Comparison of ENCODE assay signal across 12 cellular contexts in the genomic region with DNA sequence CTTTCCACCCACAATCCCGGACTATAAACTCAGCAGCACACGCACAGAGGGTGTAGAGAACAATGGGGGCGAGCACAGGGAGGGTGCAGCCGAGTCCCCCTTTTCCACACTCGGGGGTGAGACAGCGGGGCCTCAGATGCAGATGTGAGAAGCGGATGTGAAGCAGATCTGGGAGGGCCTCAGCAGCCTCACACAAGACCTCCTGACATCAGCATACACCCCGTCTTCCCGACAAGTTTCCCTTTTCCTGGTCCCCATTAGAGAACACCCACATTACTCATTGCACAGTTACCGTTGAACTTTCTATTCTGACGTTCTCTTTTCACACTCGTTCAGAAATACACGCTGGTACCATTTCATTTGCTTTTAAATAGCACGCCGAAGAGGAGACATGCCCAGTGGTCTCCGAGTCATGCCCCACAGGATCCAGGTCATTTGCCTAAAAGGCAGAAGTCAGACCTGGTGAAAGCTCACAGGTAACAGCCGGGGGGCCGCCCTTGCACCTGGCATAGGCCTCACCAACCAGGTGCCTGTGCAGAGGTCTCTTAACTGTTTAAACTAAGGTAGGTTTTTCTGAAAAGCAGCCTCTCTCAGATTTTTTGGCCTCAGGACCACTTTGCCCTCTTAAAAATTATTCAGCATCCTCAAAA.
DNase-seq lines count a peak whose midpoint lies in the region; ATAC-seq, FAIRE-seq and TF ChIP-seq lines count a peak whose summit lies in the region.
"Had no signal": no experiment of that assay in that cellular context is flagged by ENCODE, and none has a peak within 500 bp of the region (broad histone marks: within the 10 kb centered on the region; RNA-seq: fewer than 3 reads in every experiment).

No MANE protein-coding gene starts in this region.

- H3K27ac ChIP-seq in transverse colon, result no peak overlapping the region
- H3K27ac ChIP-seq: brain microvascular endothelial cell had no signal

- no peak for ATAC-seq in natural killer cell treated with Interleukin-12 subunit alpha and Interleukin-12 subunit beta and Interleukin-15 and Interleukin-18, amount 100 ng/mL, for 72 hours
- no peak for ATAC-seq in natural killer cell
- peak; percentile 40 for ATAC-seq in HG02798 (IDR thresholded peaks at IDR 0.05; ENCODE audit: poor library complexity, unreplicated experiment)
- no peak for ATAC-seq in activated CD8-positive, alpha-beta memory T cell treated with anti-CD3 and anti-CD28 coated beads, Interleukin-2, amount 10 ng/mL, durations not matched to agents 7 days and 5 days
- ATAC-seq: esophagus mucosa had no signal

- TF ChIP-seq POLR2A in transverse colon (IDR thresholded peaks at IDR 0.05), result no peak

- H3K4me3 ChIP-seq in transverse colon, result no peak overlapping the region

- H3K9me3 ChIP-seq in transverse colon, result no peaks in the 10 kb centered on the region

- in situ Hi-C loops in transverse colon (cut with MboI; ENCODE audit: low pct_ligation_motif_present in 1 of 4, low pct_unique_long_range_greater_than_20kb in 1 of 4, low sequenced_read_pairs in 3 of 4), result no loop called here

- H3K4me1 Mint-ChIP-seq in natural killer cell treated with Interleukin-12 subunit alpha and Interleukin-12 subunit beta and Interleukin-15 and Interleukin-18, amount 100 ng/mL, for 72 hours (ENCODE audit: low read depth in 2 of 2), result peaks cover 34 to 35% of the 10 kb centered on the region in 2 donors
- peaks cover 12 to 22% of the 10 kb centered on the region in 2 donors for H3K4me1 Mint-ChIP-seq in natural killer cell
- peaks cover 18% of the 10 kb centered on the region for H3K4me1 Mint-ChIP-seq in activated CD8-positive, alpha-beta memory T cell treated with anti-CD3 and anti-CD28 coated beads, Interleukin-2, amount 10 ng/mL, durations not matched to agents 7 days and 5 days
- peaks cover 3% of the 10 kb centered on the region for H3K4me1 Mint-ChIP-seq in progenitor cell of endocrine pancreas (ENCODE audit: low read depth)

- FAIRE-seq in HTR-8/SVneo (lab: Jason Lieb, UNC), result no peak
- FAIRE-seq: small intestine had no signal

- H3K9me3 Mint-ChIP-seq in natural killer cell treated with Interleukin-12 subunit alpha and Interleukin-12 subunit beta and Interleukin-15 and Interleukin-18, amount 100 ng/mL, for 72 hours, result no peaks in the 10 kb centered on the region
- H3K9me3 Mint-ChIP-seq in natural killer cell (no peaks in the 10 kb centered on the region), progenitor cell of endocrine pancreas (ENCODE audit: low read depth) (peaks cover 4% of the 10 kb centered on the region)
- no peaks in the 10 kb centered on the region for H3K9me3 Mint-ChIP-seq in activated CD8-positive, alpha-beta memory T cell treated with anti-CD3 and anti-CD28 coated beads, Interleukin-2, amount 10 ng/mL, durations not matched to agents 7 days and 5 days (ENCODE audit: low read depth)

- intact Hi-C loops in natural killer cell (cut with micrococcal nuclease), result no loop called here
- intact Hi-C loops in transverse colon (cut with DNase I; ENCODE audit: low total_unique reads), result no loop called here

- no peak for DNase-seq in natural killer cell treated with Interleukin-12 subunit alpha and Interleukin-12 subunit beta and Interleukin-15 and Interleukin-18, amount 100 ng/mL, for 72 hours (ENCODE audit: low spot score)
- no peak for DNase-seq in natural killer cell
- no peak for DNase-seq in activated CD8-positive, alpha-beta memory T cell treated with anti-CD3 and anti-CD28 coated beads, Interleukin-2, amount 10 ng/mL, durations not matched to agents 7 days and 5 days
- DNase-seq in transverse colon, result peak; percentile 9
- no peak for DNase-seq in HTR-8/SVneo (ENCODE audit: insufficient read length, low spot score)
- DNase-seq in progenitor cell of endocrine pancreas (ENCODE audit: low spot score, unreplicated experiment), result no peak
- no peak for DNase-seq in DMS114 treated with DMSO at 0.1 percent for 48 hours (lab: John Stamatoyannopoulos, UW; ENCODE audit: unreplicated experiment)
- DNase-seq: brain microvascular endothelial cell, NCI-H1092, small intestine had no signal

- no peaks in the 10 kb centered on the region for H3K27me3 ChIP-seq in transverse colon
- H3K27me3 ChIP-seq: brain microvascular endothelial cell had no signal

- no peaks in the 10 kb centered on the region for H3K4me1 ChIP-seq in transverse colon

- TF ChIP-seq CTCF in natural killer cell (IDR thresholded peaks at IDR 0.05), result no peak
- TF ChIP-seq CTCF in transverse colon (IDR thresholded peaks at IDR 0.05), result no peak
- TF ChIP-seq CTCF in progenitor cell of endocrine pancreas (IDR thresholded peaks at IDR 0.05; ENCODE audit: unreplicated experiment), result no peak

- no peaks in the 10 kb centered on the region for H3K36me3 ChIP-seq in transverse colon
- H3K36me3 ChIP-seq: brain microvascular endothelial cell had no signal

- H3K27ac Mint-ChIP-seq in natural killer cell treated with Interleukin-12 subunit alpha and Interleukin-12 subunit beta and Interleukin-15 and Interleukin-18, amount 100 ng/mL, for 72 hours, result peak overlapping the region; percentile 43 to 69
- peak overlapping the region in 1 of 2 donors; percentile 51 for H3K27ac Mint-ChIP-seq in natural killer cell
- H3K27ac Mint-ChIP-seq in activated CD8-positive, alpha-beta memory T cell treated with anti-CD3 and anti-CD28 coated beads, Interleukin-2, amount 10 ng/mL, durations not matched to agents 7 days and 5 days, result peak overlapping the region; percentile 18
- H3K27ac Mint-ChIP-seq in progenitor cell of endocrine pancreas, result no peak overlapping the region

- no peaks in the 10 kb centered on the region for H3K27me3 Mint-ChIP-seq in natural killer cell treated with Interleukin-12 subunit alpha and Interleukin-12 subunit beta and Interleukin-15 and Interleukin-18, amount 100 ng/mL, for 72 hours
- H3K27me3 Mint-ChIP-seq in natural killer cell (ENCODE audit: low read depth in 2 of 2) (peaks cover 0 to 2% of the 10 kb centered on the region in 2 donors), progenitor cell of endocrine pancreas (peaks cover 5% of the 10 kb centered on the region)
- H3K27me3 Mint-ChIP-seq in activated CD8-positive, alpha-beta memory T cell treated with anti-CD3 and anti-CD28 coated beads, Interleukin-2, amount 10 ng/mL, durations not matched to agents 7 days and 5 days, result no peaks in the 10 kb centered on the region

- 86 to 90% methylated on average over 11 to 18 of the region's 18 CpGs for WGBS in transverse colon (ENCODE audit: low coverage in 1 of 2), 2 donors

- H3K4me3 Mint-ChIP-seq in natural killer cell treated with Interleukin-12 subunit alpha and Interleukin-12 subunit beta and Interleukin-15 and Interleukin-18, amount 100 ng/mL, for 72 hours, result peak overlapping the region; percentile 19
- H3K4me3 Mint-ChIP-seq in natural killer cell (no peak overlapping the region), progenitor cell of endocrine pancreas (ENCODE audit: low read depth) (no peak overlapping the region)
- H3K4me3 Mint-ChIP-seq in activated CD8-positive, alpha-beta memory T cell treated with anti-CD3 and anti-CD28 coated beads, Interleukin-2, amount 10 ng/mL, durations not matched to agents 7 days and 5 days, result peak overlapping the region; percentile 7

- CTCF ChIA-PET in activated CD8-positive, alpha-beta memory T cell treated with anti-CD3 and anti-CD28 coated beads, Interleukin-2, amount 10 ng/mL, durations not matched to agents 7 days and 5 days (lab: Charles Lee), result no interaction called here

- TF ChIP-seq EP300 in transverse colon (IDR thresholded peaks at IDR 0.05; ENCODE audit: low read depth), result no peak

- H3K36me3 Mint-ChIP-seq in natural killer cell treated with Interleukin-12 subunit alpha and Interleukin-12 subunit beta and Interleukin-15 and Interleukin-18, amount 100 ng/mL, for 72 hours, result no peaks in the 10 kb centered on the region
- no peaks in the 10 kb centered on the region for H3K36me3 Mint-ChIP-seq in natural killer cell
- no peaks in the 10 kb centered on the region for H3K36me3 Mint-ChIP-seq in activated CD8-positive, alpha-beta memory T cell treated with anti-CD3 and anti-CD28 coated beads, Interleukin-2, amount 10 ng/mL, durations not matched to agents 7 days and 5 days
- H3K36me3 Mint-ChIP-seq in progenitor cell of endocrine pancreas (ENCODE audit: insufficient read depth), result no peaks in the 10 kb centered on the region

Comparison
In these comparisons a context has a peak if more than half of its experiments do, and no peak if none do; other contexts are left out.
1. H3K4me3 Mint-ChIP-seq: peak in natural killer cell treated with Interleukin-12 subunit alpha and Interleukin-12 subunit beta and Interleukin-15 and Interleukin-18, amount 100 ng/mL, for 72 hours (single experiment) and activated CD8-positive, alpha-beta memory T cell treated with anti-CD3 and anti-CD28 coated beads, Interleukin-2, amount 10 ng/mL, durations not matched to agents 7 days and 5 days (single experiment); none in natural killer cell (single experiment) and progenitor cell of endocrine pancreas (single experiment).